Comparison of ENCODE assay signal across 8 cellular contexts in genomic region chr3:58659051-58659675, GRCh38. TPM values are rescaled to one million over a fixed set of nuclear protein-coding genes. Genes with fewer than 3 reads are reported as not detected.
A peak's percentile ranks its signal among the peaks of the same experiment; 100 is the strongest.
DNase-seq lines count a peak whose midpoint lies in the region; ATAC-seq and TF ChIP-seq lines count a peak whose summit lies in the region.

No MANE protein-coding gene starts in this region.

- no peak overlapping the region for H3K4me2 ChIP-seq in PC-3 (ENCODE audit: low read length)

- peak; percentile 25 for TF ChIP-seq CTCF in Calu3 (IDR thresholded peaks at IDR 0.05; ENCODE audit: unreplicated experiment)
- TF ChIP-seq CTCF in PC-3 (conservative IDR thresholded peaks at IDR 0.05; ENCODE audit: low read depth, low read length): peak; percentile 66
- peak in 5 of 6 experiments; percentile 8 to 63 (median 34) for TF ChIP-seq CTCF in esophagus squamous epithelium (IDR thresholded peaks at IDR 0.05)
- TF ChIP-seq CTCF in nephron (IDR thresholded peaks at IDR 0.05; ENCODE audit: unreplicated experiment in 3 of 3): peak in 2 of 3 experiments; percentile 21 to 36

- TF ChIP-seq POLR2A in esophagus squamous epithelium (IDR thresholded peaks at IDR 0.05) (no peak), GM18505 (IDR thresholded peaks at IDR 0.05; ENCODE audit: borderline replicate concordance, extremely low read depth, insufficient read depth, insufficient read length) (no peak)

- H3K27me3 ChIP-seq in PC-3 (ENCODE audit: low read length): 0 out of 2 replicates have a peak, but pooled peaks cover 5% of the 10 kb centered on the region
- H3K27me3 ChIP-seq in esophagus squamous epithelium: no peaks in the 10 kb centered on the region
- no peaks in the 10 kb centered on the region for H3K27me3 ChIP-seq in effector memory CD4-positive, alpha-beta T cell (replicated peaks; ENCODE audit: control insufficient read depth, insufficient read depth, low read length, poor library complexity, severe bottlenecking)

- WGBS in esophagus squamous epithelium, 2 donors: 69 to 76% methylated on average over 11 to 12 of the region's 15 CpGs

- H3K4me1 Mint-ChIP-seq in Calu3 (ENCODE audit: low read depth, unreplicated experiment): peaks cover 26% of the 10 kb centered on the region
- no peaks in the 10 kb centered on the region for H3K4me1 Mint-ChIP-seq in nephron

- H3K36me3 Mint-ChIP-seq in Calu3 (ENCODE audit: insufficient read depth, unreplicated experiment): no peaks in the 10 kb centered on the region
- H3K36me3 Mint-ChIP-seq in nephron (ENCODE audit: low read depth): no peaks in the 10 kb centered on the region

- DNase-seq in Calu3 (peak; percentile 38), PC-3 (peak; percentile 68), esophagus squamous epithelium (lab: John Stamatoyannopoulos, UW) (no peak)
- DNase-seq in effector CD8-positive, alpha-beta T cell (lab: John Stamatoyannopoulos, UW): no peak
- DNase-seq in effector memory CD4-positive, alpha-beta T cell: no peak

- H3K4me3 ChIP-seq in PC-3 (ENCODE audit: low read length) (no peak overlapping the region), esophagus squamous epithelium (no peak overlapping the region)
- H3K4me3 ChIP-seq in effector memory CD4-positive, alpha-beta T cell (ENCODE audit: insufficient read depth, low read depth, low read length, poor library complexity, severe bottlenecking): no peak overlapping the region

- H3K27ac ChIP-seq in PC-3 (ENCODE audit: low read length): no peak overlapping the region
- no peak overlapping the region for H3K27ac ChIP-seq in esophagus squamous epithelium
- H3K27ac ChIP-seq in effector memory CD4-positive, alpha-beta T cell (ENCODE audit: insufficient read depth, low read length, poor library complexity, severe bottlenecking): no peak overlapping the region

- H3K4me1 ChIP-seq in PC-3 (ENCODE audit: insufficient read depth, low read length) (no peaks in the 10 kb centered on the region), esophagus squamous epithelium (peaks cover 0 to 33% (median 0%) of the 10 kb centered on the region in 3 donors)
- H3K4me1 ChIP-seq in effector memory CD4-positive, alpha-beta T cell (ENCODE audit: control insufficient read depth, insufficient read depth, low read length, poor library complexity, severe bottlenecking): no peaks in the 10 kb centered on the region

- CTCF ChIA-PET in Calu3 (lab: Charles Lee) (interaction anchor here (1.3 kb wide), 1 partner anchor 11 kb away, joined by 3 read pairs; no protein-coding TSS in a partner anchor), PC-3 (lab: Charles Lee) (interaction anchor here (0.6 kb wide), 3 partner anchors 14 to 327 kb away, joined by 3 to 8 read pairs (median 3); no protein-coding TSS in a partner anchor)

- ATAC-seq in PC-3: peak; percentile 80
- no peak for ATAC-seq in GM18505 (IDR thresholded peaks at IDR 0.05; ENCODE audit: unreplicated experiment)
- no peak for ATAC-seq in HG03039 (IDR thresholded peaks at IDR 0.05; ENCODE audit: unreplicated experiment)

- 0 out of 2 replicates have a peak overlapping the region, but pooled peaks have one; percentile 29 for H2AFZ ChIP-seq in PC-3 (ENCODE audit: low read length)

- no TSS peak for BruUV-seq in Calu3 (replicated peaks; lab: Mats Ljungman, UMichigan)
- BruUV-seq in PC-3 (replicated peaks; lab: Mats Ljungman, UMichigan): no TSS peak

- intact Hi-C loops in Calu3 (cut with micrococcal nuclease; ENCODE audit: unreplicated experiment) (no loop called here), PC-3 (cut with micrococcal nuclease) (loop anchor here (1.0 kb wide), 1 partner anchor 19 kb away; no protein-coding TSS in a partner anchor), esophagus squamous epithelium (cut with DNase I) (no loop called here)

- no peaks in the 10 kb centered on the region for H3K9me2 ChIP-seq in PC-3 (replicated peaks; ENCODE audit: low read length)

- H3K79me2 ChIP-seq in PC-3 (ENCODE audit: low read length): no peaks in the 10 kb centered on the region

- H4K20me1 ChIP-seq in PC-3 (ENCODE audit: low read length): no peaks in the 10 kb centered on the region

- H3K4me3 Mint-ChIP-seq in Calu3 (ENCODE audit: low read depth, unreplicated experiment) (no peak overlapping the region), nephron (no peak overlapping the region)

- H3K27me3 Mint-ChIP-seq in Calu3 (ENCODE audit: unreplicated experiment) (no peaks in the 10 kb centered on the region), nephron (ENCODE audit: low read depth) (peaks cover 23% of the 10 kb centered on the region)

- H3K9ac ChIP-seq in PC-3 (ENCODE audit: low read length): no peak overlapping the region

- H3K36me3 ChIP-seq in PC-3 (ENCODE audit: low read depth, low read length): no peaks in the 10 kb centered on the region
- H3K36me3 ChIP-seq in esophagus squamous epithelium: no peaks in the 10 kb centered on the region
- H3K36me3 ChIP-seq in effector memory CD4-positive, alpha-beta T cell (ENCODE audit: control insufficient read depth, insufficient read depth, low read length): no peaks in the 10 kb centered on the region

- POLR2A ChIA-PET in PC-3 (lab: Charles Lee; ENCODE audit: unreplicated experiment): interaction anchor here (0.6 kb wide), 1 partner anchor 88 kb away, joined by 16 read pairs; no protein-coding TSS in a partner anchor

- H3K27ac Mint-ChIP-seq in Calu3 (ENCODE audit: unreplicated experiment) (no peak overlapping the region), nephron (no peak overlapping the region)

- H3F3A ChIP-seq in PC-3 (ENCODE audit: low read length, unreplicated experiment): no peaks in the 10 kb centered on the region

- H3K9me3 ChIP-seq in PC-3 (ENCODE audit: low read length) (no peaks in the 10 kb centered on the region), esophagus squamous epithelium (no peaks in the 10 kb centered on the region)
- no peaks in the 10 kb centered on the region for H3K9me3 ChIP-seq in effector memory CD4-positive, alpha-beta T cell (ENCODE audit: control insufficient read depth, low read length)

- H3K9me3 Mint-ChIP-seq in Calu3 (ENCODE audit: low read depth, unreplicated experiment) (no peaks in the 10 kb centered on the region), nephron (no peaks in the 10 kb centered on the region)

RNA-seq across cellular contexts. Expression of gene FAM3D, which starts 7.4 kb away (rescaled TPM):
- 3.0 and 3.8 TPM in 2 replicates for total RNA-seq in Calu3 (2022)
- 0.40 TPM in 1 of 2 replicates, not detected in the other for total RNA-seq in PC-3 (2014; rRNA removed)
- 100 to 1,000 TPM in 3 of 4 donors, 10 to 100 TPM in 1; 84.3 to 214 (median 128) TPM for total RNA-seq in esophagus squamous epithelium

Comparison
In these comparisons a context has a peak if more than half of its experiments do, and no peak if none do; other contexts are left out.
1. DNase-seq: peak in Calu3 (single experiment) and PC-3 (single experiment); none in esophagus squamous epithelium (single experiment), effector CD8-positive, alpha-beta T cell (single experiment) and effector memory CD4-positive, alpha-beta T cell (0 of 3).
2. RNA of gene FAM3D, which starts 7.4 kb away (total RNA-seq): 84.3 to 214 TPM in esophagus squamous epithelium; 3.0 to 3.8 TPM in Calu3 and 0.40 TPM in PC-3; every median in the first group is over 10 times any median in the second.
3. Peak in every context shown above with its lines, with median percentiles within 50 percentile points of each other: CTCF ChIP-seq.